8 cellular contexts compared by ENCODE assay signal in genomic region chr16:27202923-27203428, GRCh38. TPM values are rescaled to one million over a fixed set of nuclear protein-coding genes. Genes with fewer than 3 reads are reported as not detected.
DNase-seq lines count a peak whose midpoint lies in the region; ATAC-seq and TF ChIP-seq lines count a peak whose summit lies in the region.

No MANE protein-coding gene starts in this region.

- TF ChIP-seq CTCF in BJ (IDR thresholded peaks at IDR 0.05; ENCODE audit: insufficient read depth, low read depth, low read length), result no peak
- TF ChIP-seq CTCF in NB4 (IDR thresholded peaks at IDR 0.05; ENCODE audit: low read depth, low read length), result no peak
- no peak for TF ChIP-seq CTCF in neural cell (IDR thresholded peaks at IDR 0.05; ENCODE audit: poor library complexity, severe bottlenecking)

- H2AFZ ChIP-seq in neural cell (ENCODE audit: low read depth, low read length), result peak overlapping the region; percentile 76

- H3F3A ChIP-seq in neural cell (ENCODE audit: insufficient read depth, low read length, poor library complexity, severe bottlenecking), result no peaks in the 10 kb centered on the region

- H3K27ac ChIP-seq in effector memory CD4-positive, alpha-beta T cell (ENCODE audit: insufficient read depth, low read length, poor library complexity, severe bottlenecking), result peak overlapping the region; percentile 98
- H3K27ac ChIP-seq in neural cell (ENCODE audit: low read length), result peak overlapping the region; percentile 92

- peaks cover 4% of the 10 kb centered on the region for H3K79me2 ChIP-seq in neural cell (replicated peaks; ENCODE audit: insufficient read depth, low read length)

- H3K36me3 ChIP-seq in BJ (ENCODE audit: control insufficient read depth, insufficient read depth, low read length), result no peaks in the 10 kb centered on the region
- peaks cover 1% of the 10 kb centered on the region for H3K36me3 ChIP-seq in effector memory CD4-positive, alpha-beta T cell (ENCODE audit: control insufficient read depth, insufficient read depth, low read length)
- no peaks in the 10 kb centered on the region for H3K36me3 ChIP-seq in neural cell (ENCODE audit: insufficient read depth, low read length)

- H3K9me2 ChIP-seq in neural cell (ENCODE audit: insufficient read depth, low read length), result no peaks in the 10 kb centered on the region

- no peak for TF ChIP-seq EP300 in neural cell (conservative IDR thresholded peaks at IDR 0.05; ENCODE audit: poor library complexity, severe bottlenecking)

- DNase-seq in BJ (ENCODE audit: low read depth) (no peak), NB4 (ENCODE audit: low read depth) (no peak), NCI-H1092 (lab: John Stamatoyannopoulos, UW) (no peak)
- DNase-seq in effector memory CD4-positive, alpha-beta T cell, result no peak
- no peak for DNase-seq in central memory CD4-positive, alpha-beta T cell

- TF ChIP-seq POLR2A in NB4 (IDR thresholded peaks at IDR 0.05; ENCODE audit: extremely low read depth, insufficient read length), result no peak

- H3K4me2 ChIP-seq in neural cell (ENCODE audit: low read length), result peak overlapping the region; percentile 21

- TF ChIP-seq RAD21 in neural cell (conservative IDR thresholded peaks at IDR 0.05), result no peak

- peaks cover 31% of the 10 kb centered on the region for H3K4me1 ChIP-seq in effector memory CD4-positive, alpha-beta T cell (ENCODE audit: control insufficient read depth, insufficient read depth, low read length, poor library complexity, severe bottlenecking)

- no peak for ATAC-seq in GM21447 (IDR thresholded peaks at IDR 0.05; ENCODE audit: unreplicated experiment)
- no peak for ATAC-seq in HG03521 (IDR thresholded peaks at IDR 0.05; ENCODE audit: unreplicated experiment)

- no peaks in the 10 kb centered on the region for H4K20me1 ChIP-seq in neural cell (ENCODE audit: insufficient read depth)

- CTCF ChIA-PET in BJ (lab: Yijun Ruan, JAX), result interaction anchor here (1.0 to 3.0 kb wide), 3 partner anchors 22 to 34 kb away, joined by 4 to 13 read pairs (median 6); no protein-coding TSS in a partner anchor

- POLR2A ChIA-PET in BJ (lab: Charles Lee), result interaction anchor here (1.3 kb wide), 1 partner anchor 19 kb away, joined by 6 read pairs; no protein-coding TSS in a partner anchor

- peak overlapping the region; percentile 98 for H3K9ac ChIP-seq in neural cell (ENCODE audit: low read length)

- no peaks in the 10 kb centered on the region; the same call in 1 of the 2 replicates for H3K27me3 ChIP-seq in BJ (ENCODE audit: control insufficient read depth, insufficient read depth, low read length)
- no peaks in the 10 kb centered on the region for H3K27me3 ChIP-seq in effector memory CD4-positive, alpha-beta T cell (replicated peaks; ENCODE audit: control insufficient read depth, insufficient read depth, low read length, poor library complexity, severe bottlenecking)
- no peaks in the 10 kb centered on the region for H3K27me3 ChIP-seq in neural cell (ENCODE audit: insufficient read depth, low read depth, low read length)

- no peaks in the 10 kb centered on the region for H3K9me3 ChIP-seq in effector memory CD4-positive, alpha-beta T cell (ENCODE audit: control insufficient read depth, low read length)
- no peaks in the 10 kb centered on the region for H3K9me3 ChIP-seq in neural cell (ENCODE audit: low read length)

- H3K4me3 ChIP-seq in BJ (ENCODE audit: low read depth, low read length), result peak overlapping the region; percentile 83
- peak overlapping the region; percentile 88 for H3K4me3 ChIP-seq in NB4 (ENCODE audit: low read depth, low read length)
- peak overlapping the region; percentile 82 for H3K4me3 ChIP-seq in effector memory CD4-positive, alpha-beta T cell (ENCODE audit: insufficient read depth, low read depth, low read length, poor library complexity, severe bottlenecking)
- H3K4me3 ChIP-seq in neural cell (ENCODE audit: low read length), result peak overlapping the region; percentile 69

TF ChIP-seq in neural cell, 6 proteins besides CTCF, POLR2A, EP300 and RAD21:
- TF ChIP-seq EZH2 (IDR thresholded peaks at IDR 0.05; ENCODE audit: borderline replicate concordance, insufficient read depth, low read length, poor library complexity, severe bottlenecking) (no peak), REST (IDR thresholded peaks at IDR 0.05; ENCODE audit: borderline replicate concordance) (peak; percentile 69)
TF ChIP-seq in neural cell: peak in this region for 1.

RNA-seq across cellular contexts. Expression of gene KDM8, which starts 0.3 kb away (rescaled TPM):
- 2.0 and 3.7 TPM in 2 replicates for polyA plus RNA-seq in BJ (2011; rRNA removed)
- polyA minus RNA-seq in BJ (2011; rRNA and poly(A)+ RNA removed), result 1.7 and 3.1 TPM in 2 replicates
- 2.7 and 4.0 TPM in 2 replicates for polyA plus RNA-seq in neural cell
- polyA minus RNA-seq in neural cell, result 2.4 TPM in 2 replicates
